In the genomic region with DNA sequence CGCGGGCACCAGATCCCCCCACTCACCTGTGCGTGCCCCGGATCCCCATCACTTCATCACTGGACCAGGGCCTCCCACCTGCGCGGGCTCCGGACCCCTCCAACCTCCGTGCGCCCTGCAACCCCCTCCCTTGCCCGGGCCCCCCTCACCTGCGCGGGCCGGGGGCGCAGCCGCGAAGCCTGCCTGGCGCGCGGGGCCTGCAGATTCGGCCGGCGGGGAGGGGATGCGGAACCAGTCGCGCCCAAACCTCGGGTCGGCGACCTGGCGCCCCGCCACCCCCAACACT, we compare ENCODE assay signal across 9 cellular contexts. TPM values are rescaled to one million over a fixed set of nuclear protein-coding genes. Genes with fewer than 3 reads are reported as not detected.
DNase-seq lines count a peak whose midpoint lies in the region; ATAC-seq, FAIRE-seq and TF ChIP-seq lines count a peak whose summit lies in the region.
"Had no signal": no experiment of that assay in that cellular context is flagged by ENCODE, and none has a peak within 500 bp of the region (broad histone marks: within the 10 kb centered on the region; RNA-seq: fewer than 3 reads in every experiment).

No MANE protein-coding gene starts in this region.

- in situ Hi-C loops in HepG2 (cut with HindIII; ENCODE audit: extremely low pct_ligation_motif_present, low pct_unique_long_range_greater_than_20kb): no loop called here

- TF ChIP-seq RAD21 in HepG2 (CRISPR knock-in tag; IDR thresholded peaks at IDR 0.05): 0 out of 2 replicates have a peak, but pooled peaks have one; percentile 21

- peaks cover 12% of the 10 kb centered on the region for H3K79me2 ChIP-seq in HepG2 (ENCODE audit: insufficient read depth, low read length)

- intact Hi-C loops in adrenal gland (cut with DNase I) (no loop called here), HepG2 (cut with micrococcal nuclease; ENCODE audit: unreplicated experiment) (loop anchor here (5.0 kb wide), 1 partner anchor 80 kb away; no protein-coding TSS in a partner anchor), tibial artery (cut with DNase I; ENCODE audit: low total_unique reads) (loop anchor here (2.0 kb wide), 1 partner anchor 16 kb away; the partner anchor contains the start of genes NDUFAF8 and TEPSIN)

- H3K4me1 ChIP-seq in adrenal gland (replicated peaks in 1 of 2) (peaks cover 6 to 23% of the 10 kb centered on the region in 2 donors), HepG2 (ENCODE audit: insufficient read depth, low read length) (peaks cover 32% of the 10 kb centered on the region), tibial artery (peaks cover 6 to 21% (median 21%) of the 10 kb centered on the region in 4 donors)

- no peak for FAIRE-seq in HepG2 (lab: Jason Lieb, UNC)

- H3K4me1 Mint-ChIP-seq in activated CD8-positive, alpha-beta memory T cell treated with anti-CD3 and anti-CD28 coated beads, Interleukin-2, amount 10 ng/mL, durations not matched to agents 7 days and 5 days: peaks cover 18% of the 10 kb centered on the region

- BruUV-seq in HepG2 (replicated peaks; lab: Mats Ljungman, UMichigan): no TSS peak

- no peak for ATAC-seq in activated CD8-positive, alpha-beta memory T cell treated with anti-CD3 and anti-CD28 coated beads, Interleukin-2, amount 10 ng/mL, durations not matched to agents 7 days and 5 days
- ATAC-seq in HepG2: peak; percentile 3

- H3K27me3 Mint-ChIP-seq in activated CD8-positive, alpha-beta memory T cell treated with anti-CD3 and anti-CD28 coated beads, Interleukin-2, amount 10 ng/mL, durations not matched to agents 7 days and 5 days: no peaks in the 10 kb centered on the region

- H2AFZ ChIP-seq in HepG2 (ENCODE audit: low read length): no peak overlapping the region

- H3K27me3 ChIP-seq in adrenal gland: no peaks in the 10 kb centered on the region
- no peaks in the 10 kb centered on the region for H3K27me3 ChIP-seq in HepG2 (ENCODE audit: control insufficient read depth in 1 of 2, insufficient read depth in 2 of 2, low read length in 2 of 2)
- no peaks in the 10 kb centered on the region for H3K27me3 ChIP-seq in tibial artery

- TF ChIP-seq EP300 in HepG2 (IDR thresholded peaks at IDR 0.05; ENCODE audit: low read depth in 2 of 2, low read length in 2 of 2): no peak
- no peak for TF ChIP-seq EP300 in HepG2 (CRISPR knock-in tag; IDR thresholded peaks at IDR 0.05; ENCODE audit: borderline replicate concordance)

- H3K4me3 ChIP-seq in adrenal gland (peak overlapping the region in 3 of 4 donors; percentile 31 to 65 (median 60)), HepG2 (replicated peaks in 1 of 3; ENCODE audit: insufficient read depth in 1 of 3, low read depth in 2 of 3, low read length in 3 of 3) (peak overlapping the region; percentile 63 to 91 (median 87)), tibial artery (peak overlapping the region; percentile 64 to 86)

- H3K9me3 ChIP-seq in adrenal gland (replicated peaks in 1 of 3) (no peaks in the 10 kb centered on the region), HepG2 (ENCODE audit: low read length) (no peaks in the 10 kb centered on the region), tibial artery (no peaks in the 10 kb centered on the region)

- no peak overlapping the region for H3K27ac Mint-ChIP-seq in activated CD8-positive, alpha-beta memory T cell treated with anti-CD3 and anti-CD28 coated beads, Interleukin-2, amount 10 ng/mL, durations not matched to agents 7 days and 5 days

- no peaks in the 10 kb centered on the region for H3K9me3 Mint-ChIP-seq in activated CD8-positive, alpha-beta memory T cell treated with anti-CD3 and anti-CD28 coated beads, Interleukin-2, amount 10 ng/mL, durations not matched to agents 7 days and 5 days (ENCODE audit: low read depth)

- TF ChIP-seq POLR2A in adrenal gland (IDR thresholded peaks at IDR 0.05): no peak
- no peak; a peak in 1 of 4 replicates for TF ChIP-seq POLR2A in HepG2 (IDR thresholded peaks at IDR 0.05; ENCODE audit: insufficient read depth in 1 of 2, low read depth in 2 of 2, low read length in 2 of 2)

- no peak for TF ChIP-seq CTCF in adrenal gland (IDR thresholded peaks at IDR 0.05)
- TF ChIP-seq CTCF in HepG2 (CRISPR knock-in tag; IDR thresholded peaks at IDR 0.05): no peak
- TF ChIP-seq CTCF in tibial artery (IDR thresholded peaks at IDR 0.05): no peak

- H3K27ac ChIP-seq in adrenal gland (no peak overlapping the region), HepG2 (ENCODE audit: extremely low read length, insufficient read depth, low read length) (peak overlapping the region; percentile 37), tibial artery (peak overlapping the region; percentile 40 to 56)

- no peaks in the 10 kb centered on the region; the same call in 1 of the 2 replicates for H4K20me1 ChIP-seq in HepG2 (ENCODE audit: insufficient read depth, low read length)

- peak overlapping the region; percentile 93 for H3K4me2 ChIP-seq in HepG2 (ENCODE audit: low read depth, low read length)

- H3K9ac ChIP-seq in HepG2 (ENCODE audit: insufficient read depth, low read depth, low read length): peak overlapping the region; percentile 74

- POLR2A ChIA-PET in HepG2 (lab: Yijun Ruan, JAX): interaction anchor here (0.6 to 1.4 kb wide), 24 partner anchors 9 to 675 kb away, joined by 3 to 61 read pairs (median 4); partner anchors contain the start of genes ACTG1, BAHCC1, NDUFAF8 and PVALEF

- no peak for DNase-seq in activated CD8-positive, alpha-beta memory T cell treated with anti-CD3 and anti-CD28 coated beads, Interleukin-2, amount 10 ng/mL, durations not matched to agents 7 days and 5 days
- DNase-seq in activated CD8-positive, alpha-beta memory T cell treated with anti-CD3 and anti-CD28 coated beads, Interleukin-2, amount 50 U/mL, for 48 hours: no peak
- DNase-seq in adrenal gland: no peak
- no peak for DNase-seq in HepG2 (ENCODE audit: low spot score)
- no peak for DNase-seq in tibial artery
- DNase-seq in NCI-H2196 (lab: John Stamatoyannopoulos, UW; ENCODE audit: unreplicated experiment): no peak
- no peak for DNase-seq in NCI-H2081 (lab: John Stamatoyannopoulos, UW)
- DNase-seq in NCI-H1930 (lab: John Stamatoyannopoulos, UW): no peak

- WGBS in adrenal gland, 4 donors: 0 to 1% (median 0%) methylated on average over 2 to 30 of the region's 30 CpGs; no CpG with 5 or more reads in 1 of the 4 donors
- 0% methylated on average over 10 of the region's 30 CpGs for WGBS in HepG2 (ENCODE audit: low lambda C conversion rate)

- H3K36me3 ChIP-seq in adrenal gland (replicated peaks in 1 of 2) (peaks cover 0 to 6% of the 10 kb centered on the region in 2 donors), HepG2 (replicated peaks in 1 of 2; ENCODE audit: control insufficient read depth in 1 of 2, insufficient read depth in 2 of 2, low read length in 2 of 2) (peaks cover 6 to 9% of the 10 kb centered on the region in 2 experiments; a peak in 4 of 5 replicates), tibial artery (peaks cover 0 to 22% (median 0%) of the 10 kb centered on the region in 3 donors)

- H3K36me3 Mint-ChIP-seq in activated CD8-positive, alpha-beta memory T cell treated with anti-CD3 and anti-CD28 coated beads, Interleukin-2, amount 10 ng/mL, durations not matched to agents 7 days and 5 days: no peaks in the 10 kb centered on the region

- H3K4me3 Mint-ChIP-seq in activated CD8-positive, alpha-beta memory T cell treated with anti-CD3 and anti-CD28 coated beads, Interleukin-2, amount 10 ng/mL, durations not matched to agents 7 days and 5 days: peak overlapping the region; percentile 60

- CTCF ChIA-PET in activated CD8-positive, alpha-beta memory T cell treated with anti-CD3 and anti-CD28 coated beads, Interleukin-2, amount 10 ng/mL, durations not matched to agents 7 days and 5 days (lab: Charles Lee): interaction anchor here (0.7 to 1.2 kb wide), 5 partner anchors 16 to 768 kb away, joined by 3 to 5 read pairs (median 4); partner anchors contain the start of genes NDUFAF8 and TEPSIN
- CTCF ChIA-PET in HepG2 (lab: Yijun Ruan, JAX; ENCODE audit: low intra/inter-chr PET ratio, low total read pairs): no interaction called here

RNA-seq across cellular contexts. Expression of gene CEP131, which starts 0.2 kb away (rescaled TPM):
- total RNA-seq in activated CD8-positive, alpha-beta memory T cell treated with anti-CD3 and anti-CD28 coated beads, Interleukin-2, amount 10 ng/mL, durations not matched to agents 7 days and 5 days: 10 to 100 TPM; 13.6 to 20.6 TPM
- total RNA-seq in adrenal gland: 10 to 100 TPM in 3 of 8 donors, 1 to 10 TPM in 5; 2.7 to 11.4 (median 8.2) TPM
- 10 to 100 TPM in 2 of 3 donors, under 1 TPM in 1; 0.81 to 55.8 (median 27.2) TPM for polyA plus RNA-seq in adrenal gland
- total RNA-seq in HepG2 (2016; rRNA removed; fragmentation: Illumina TruSeq; extraction: Trizol): 11.1 and 16.8 TPM in 2 replicates
- total RNA-seq in HepG2 (2016; cell fraction: cytosol; rRNA removed; fragmentation: Illumina TruSeq; extraction: Trizol; ENCODE audit: low read depth): 2.2 and 3.5 TPM in 2 replicates
- total RNA-seq in HepG2 (2016; cell fraction: insoluble cytoplasmic fraction; rRNA removed; fragmentation: Illumina TruSeq; extraction: Trizol): 8.4 and 18.4 TPM in 2 replicates
- 5.8 and 6.2 TPM in 2 replicates for total RNA-seq in HepG2 (2016; cell fraction: membrane; rRNA removed; fragmentation: Illumina TruSeq; extraction: Trizol)
- 10.7 and 12.3 TPM in 2 replicates for total RNA-seq in HepG2 (2016; cell fraction: nucleus; rRNA removed; fragmentation: Illumina TruSeq; extraction: Trizol)
- polyA plus RNA-seq in HepG2 (2011; rRNA removed): 5.0 and 5.6 TPM in 2 replicates
- polyA plus RNA-seq in HepG2 (2011; cell fraction: cytosol; rRNA removed): 3.0 and 5.8 TPM in 2 replicates
- polyA plus RNA-seq in HepG2 (2011; cell fraction: nucleus; rRNA removed): 31.7 and 46.2 TPM in 2 replicates
- polyA plus RNA-seq in HepG2 (2012): 6.3 and 6.8 TPM in 2 replicates
- polyA plus RNA-seq in HepG2 (2016; cell fraction: cytosol; fragmentation: Illumina TruSeq; extraction: Trizol; ENCODE audit: low read depth): 2.7 and 3.3 TPM in 2 replicates
- 11.8 and 13.5 TPM in 2 replicates for polyA plus RNA-seq in HepG2 (2016; cell fraction: insoluble cytoplasmic fraction; fragmentation: Illumina TruSeq; extraction: Trizol; ENCODE audit: low read depth)
- 4.3 and 4.6 TPM in 2 replicates for polyA plus RNA-seq in HepG2 (2016; cell fraction: membrane; fragmentation: Illumina TruSeq; extraction: Trizol; ENCODE audit: low read depth)
- polyA plus RNA-seq in HepG2 (2016; cell fraction: nucleus; fragmentation: Illumina TruSeq; extraction: Trizol; ENCODE audit: insufficient read depth, low read depth): 35.7 and 41.4 TPM in 2 replicates
- polyA minus RNA-seq in HepG2 (2011; rRNA and poly(A)+ RNA removed; ENCODE audit: low replicate concordance): 4.8 and 5.8 TPM in 2 replicates
- 3.0 and 4.2 TPM in 2 replicates for polyA minus RNA-seq in HepG2 (2011; cell fraction: cytosol; rRNA and poly(A)+ RNA removed)
- polyA minus RNA-seq in HepG2 (2011; cell fraction: nucleus; rRNA and poly(A)+ RNA removed): 7.6 and 8.0 TPM in 2 replicates

RNA-seq across cellular contexts. Expression of gene TEPSIN, which starts 16.3 kb away (rescaled TPM):
- 10 to 100 TPM; 53.6 to 56.3 TPM for total RNA-seq in activated CD8-positive, alpha-beta memory T cell treated with anti-CD3 and anti-CD28 coated beads, Interleukin-2, amount 10 ng/mL, durations not matched to agents 7 days and 5 days
- 10 to 100 TPM; 10.9 to 67.2 (median 40.6) TPM for total RNA-seq in adrenal gland
- polyA plus RNA-seq in adrenal gland: 100 to 1,000 TPM in 1 of 3 donors, 10 to 100 TPM in 1, 1 to 10 TPM in 1; 3.1 to 144 (median 68.1) TPM
- total RNA-seq in HepG2 (2016; rRNA removed; fragmentation: Illumina TruSeq; extraction: Trizol): 8.5 and 18.8 TPM in 2 replicates
- 5.0 and 7.5 TPM in 2 replicates for total RNA-seq in HepG2 (2016; cell fraction: cytosol; rRNA removed; fragmentation: Illumina TruSeq; extraction: Trizol; ENCODE audit: low read depth)
- 7.1 and 20.3 TPM in 2 replicates for total RNA-seq in HepG2 (2016; cell fraction: insoluble cytoplasmic fraction; rRNA removed; fragmentation: Illumina TruSeq; extraction: Trizol)
- 7.0 and 8.1 TPM in 2 replicates for total RNA-seq in HepG2 (2016; cell fraction: membrane; rRNA removed; fragmentation: Illumina TruSeq; extraction: Trizol)
- total RNA-seq in HepG2 (2016; cell fraction: nucleus; rRNA removed; fragmentation: Illumina TruSeq; extraction: Trizol): 24.5 and 27.8 TPM in 2 replicates
- polyA plus RNA-seq in HepG2 (2011; rRNA removed): 16.1 and 19.7 TPM in 2 replicates
- polyA plus RNA-seq in HepG2 (2011; cell fraction: cytosol; rRNA removed): 4.0 and 8.2 TPM in 2 replicates
- polyA plus RNA-seq in HepG2 (2011; cell fraction: nucleus; rRNA removed): 328 and 418 TPM in 2 replicates
- 9.5 and 16.4 TPM in 2 replicates for polyA plus RNA-seq in HepG2 (2012)
- 2.4 and 2.5 TPM in 2 replicates for polyA plus RNA-seq in HepG2 (2016; cell fraction: cytosol; fragmentation: Illumina TruSeq; extraction: Trizol; ENCODE audit: low read depth)
- polyA plus RNA-seq in HepG2 (2016; cell fraction: insoluble cytoplasmic fraction; fragmentation: Illumina TruSeq; extraction: Trizol; ENCODE audit: low read depth): 6.3 and 9.9 TPM in 2 replicates
- 4.3 and 6.0 TPM in 2 replicates for polyA plus RNA-seq in HepG2 (2016; cell fraction: membrane; fragmentation: Illumina TruSeq; extraction: Trizol; ENCODE audit: low read depth)
- polyA plus RNA-seq in HepG2 (2016; cell fraction: nucleus; fragmentation: Illumina TruSeq; extraction: Trizol; ENCODE audit: insufficient read depth, low read depth): 90.2 and 98.6 TPM in 2 replicates
- polyA minus RNA-seq in HepG2 (2011; rRNA and poly(A)+ RNA removed; ENCODE audit: low replicate concordance): 14.1 and 21.0 TPM in 2 replicates
- polyA minus RNA-seq in HepG2 (2011; cell fraction: cytosol; rRNA and poly(A)+ RNA removed): 3.4 and 3.7 TPM in 2 replicates
- 39.0 and 47.9 TPM in 2 replicates for polyA minus RNA-seq in HepG2 (2011; cell fraction: nucleus; rRNA and poly(A)+ RNA removed)

RNA-seq across cellular contexts. Expression of gene NDUFAF8, which starts 16.6 kb away (rescaled TPM):
- total RNA-seq in activated CD8-positive, alpha-beta memory T cell treated with anti-CD3 and anti-CD28 coated beads, Interleukin-2, amount 10 ng/mL, durations not matched to agents 7 days and 5 days: 10 to 100 TPM; 41.6 to 53.7 TPM
- total RNA-seq in adrenal gland (10 to 100 TPM; 25.3 to 80.9 (median 43.7) TPM), HepG2 (2016; rRNA removed; fragmentation: Illumina TruSeq; extraction: Trizol) (213 and 233 TPM in 2 replicates)
- polyA plus RNA-seq in adrenal gland (10 to 100 TPM; 38.9 to 58.1 (median 52.9) TPM), HepG2 (2011; rRNA removed) (62.4 and 75.6 TPM in 2 replicates)
- total RNA-seq in HepG2 (2016; cell fraction: cytosol; rRNA removed; fragmentation: Illumina TruSeq; extraction: Trizol; ENCODE audit: low read depth): 565 and 636 TPM in 2 replicates
- total RNA-seq in HepG2 (2016; cell fraction: insoluble cytoplasmic fraction; rRNA removed; fragmentation: Illumina TruSeq; extraction: Trizol): 209 and 214 TPM in 2 replicates
- 441 and 487 TPM in 2 replicates for total RNA-seq in HepG2 (2016; cell fraction: membrane; rRNA removed; fragmentation: Illumina TruSeq; extraction: Trizol)
- 99.9 and 114 TPM in 2 replicates for total RNA-seq in HepG2 (2016; cell fraction: nucleus; rRNA removed; fragmentation: Illumina TruSeq; extraction: Trizol)
- 52.0 and 67.0 TPM in 2 replicates for polyA plus RNA-seq in HepG2 (2011; cell fraction: cytosol; rRNA removed)
- 67.0 and 99.7 TPM in 2 replicates for polyA plus RNA-seq in HepG2 (2011; cell fraction: nucleus; rRNA removed)
- 74.7 and 106 TPM in 2 replicates for polyA plus RNA-seq in HepG2 (2012)
- 562 and 639 TPM in 2 replicates for polyA plus RNA-seq in HepG2 (2016; cell fraction: cytosol; fragmentation: Illumina TruSeq; extraction: Trizol; ENCODE audit: low read depth)
- polyA plus RNA-seq in HepG2 (2016; cell fraction: insoluble cytoplasmic fraction; fragmentation: Illumina TruSeq; extraction: Trizol; ENCODE audit: low read depth): 170 and 188 TPM in 2 replicates
- 357 and 397 TPM in 2 replicates for polyA plus RNA-seq in HepG2 (2016; cell fraction: membrane; fragmentation: Illumina TruSeq; extraction: Trizol; ENCODE audit: low read depth)
- 180 and 208 TPM in 2 replicates for polyA plus RNA-seq in HepG2 (2016; cell fraction: nucleus; fragmentation: Illumina TruSeq; extraction: Trizol; ENCODE audit: insufficient read depth, low read depth)
- 13.6 and 21.7 TPM in 2 replicates for polyA minus RNA-seq in HepG2 (2011; rRNA and poly(A)+ RNA removed; ENCODE audit: low replicate concordance)
- 4.9 and 8.2 TPM in 2 replicates for polyA minus RNA-seq in HepG2 (2011; cell fraction: cytosol; rRNA and poly(A)+ RNA removed)
- polyA minus RNA-seq in HepG2 (2011; cell fraction: nucleus; rRNA and poly(A)+ RNA removed): 26.2 and 31.2 TPM in 2 replicates

RNA-seq across cellular contexts. Expression of gene AATK, which starts 56.5 kb away (rescaled TPM):
- under 1 TPM; 0.06 to 0.26 TPM for total RNA-seq in activated CD8-positive, alpha-beta memory T cell treated with anti-CD3 and anti-CD28 coated beads, Interleukin-2, amount 10 ng/mL, durations not matched to agents 7 days and 5 days
- total RNA-seq in adrenal gland: 10 to 100 TPM in 4 of 8 donors, 1 to 10 TPM in 4; 3.7 to 17.0 (median 9.9) TPM
- 10 to 100 TPM in 2 of 3 donors, under 1 TPM in 1; 0.73 to 23.3 (median 10.6) TPM for polyA plus RNA-seq in adrenal gland
- total RNA-seq in HepG2 (2016; rRNA removed; fragmentation: Illumina TruSeq; extraction: Trizol): 6.1 and 8.4 TPM in 2 replicates
- 1.5 and 2.0 TPM in 2 replicates for total RNA-seq in HepG2 (2016; cell fraction: cytosol; rRNA removed; fragmentation: Illumina TruSeq; extraction: Trizol; ENCODE audit: low read depth)
- 5.3 and 9.5 TPM in 2 replicates for total RNA-seq in HepG2 (2016; cell fraction: insoluble cytoplasmic fraction; rRNA removed; fragmentation: Illumina TruSeq; extraction: Trizol)
- 2.9 and 3.0 TPM in 2 replicates for total RNA-seq in HepG2 (2016; cell fraction: membrane; rRNA removed; fragmentation: Illumina TruSeq; extraction: Trizol)
- 9.7 and 12.6 TPM in 2 replicates for total RNA-seq in HepG2 (2016; cell fraction: nucleus; rRNA removed; fragmentation: Illumina TruSeq; extraction: Trizol)
- 2.9 and 5.2 TPM in 2 replicates for polyA plus RNA-seq in HepG2 (2011; rRNA removed)
- polyA plus RNA-seq in HepG2 (2011; cell fraction: cytosol; rRNA removed): 2.9 and 4.3 TPM in 2 replicates
- polyA plus RNA-seq in HepG2 (2011; cell fraction: nucleus; rRNA removed): 15.0 and 16.5 TPM in 2 replicates
- polyA plus RNA-seq in HepG2 (2012): 4.4 and 8.0 TPM in 2 replicates
- 0.54 and 0.65 TPM in 2 replicates for polyA plus RNA-seq in HepG2 (2016; cell fraction: cytosol; fragmentation: Illumina TruSeq; extraction: Trizol; ENCODE audit: low read depth)
- polyA plus RNA-seq in HepG2 (2016; cell fraction: insoluble cytoplasmic fraction; fragmentation: Illumina TruSeq; extraction: Trizol; ENCODE audit: low read depth): 5.7 and 6.0 TPM in 2 replicates
- polyA plus RNA-seq in HepG2 (2016; cell fraction: membrane; fragmentation: Illumina TruSeq; extraction: Trizol; ENCODE audit: low read depth): 1.1 and 1.8 TPM in 2 replicates
- 14.7 and 18.3 TPM in 2 replicates for polyA plus RNA-seq in HepG2 (2016; cell fraction: nucleus; fragmentation: Illumina TruSeq; extraction: Trizol; ENCODE audit: insufficient read depth, low read depth)
- 20.3 and 42.0 TPM in 2 replicates for polyA minus RNA-seq in HepG2 (2011; rRNA and poly(A)+ RNA removed; ENCODE audit: low replicate concordance)
- polyA minus RNA-seq in HepG2 (2011; cell fraction: cytosol; rRNA and poly(A)+ RNA removed): 7.4 and 11.0 TPM in 2 replicates
- 3.6 and 4.6 TPM in 2 replicates for polyA minus RNA-seq in HepG2 (2011; cell fraction: nucleus; rRNA and poly(A)+ RNA removed)

RNA-seq across cellular contexts. Expression of gene PVALEF, which starts 57.3 kb away (rescaled TPM):
- total RNA-seq in activated CD8-positive, alpha-beta memory T cell treated with anti-CD3 and anti-CD28 coated beads, Interleukin-2, amount 10 ng/mL, durations not matched to agents 7 days and 5 days: not detected
- total RNA-seq in adrenal gland: not detected
- not detected for polyA plus RNA-seq in adrenal gland
- 0.18 TPM in 1 of 2 replicates, not detected in the other for total RNA-seq in HepG2 (2016; rRNA removed; fragmentation: Illumina TruSeq; extraction: Trizol)
- total RNA-seq in HepG2 (2016; cell fraction: cytosol; rRNA removed; fragmentation: Illumina TruSeq; extraction: Trizol; ENCODE audit: low read depth): 0.40 and 0.53 TPM in 2 replicates
- total RNA-seq in HepG2 (2016; cell fraction: insoluble cytoplasmic fraction; rRNA removed; fragmentation: Illumina TruSeq; extraction: Trizol): 0.13 and 0.22 TPM in 2 replicates
- 0.25 and 0.28 TPM in 2 replicates for total RNA-seq in HepG2 (2016; cell fraction: membrane; rRNA removed; fragmentation: Illumina TruSeq; extraction: Trizol)
- 0.28 TPM in 1 of 2 replicates, not detected in the other for total RNA-seq in HepG2 (2016; cell fraction: nucleus; rRNA removed; fragmentation: Illumina TruSeq; extraction: Trizol)
- 0.18 and 0.24 TPM in 2 replicates for polyA plus RNA-seq in HepG2 (2011; rRNA removed)
- 0.11 TPM in 1 of 2 replicates, not detected in the other for polyA plus RNA-seq in HepG2 (2011; cell fraction: cytosol; rRNA removed)
- 0.21 and 0.42 TPM in 2 replicates for polyA plus RNA-seq in HepG2 (2011; cell fraction: nucleus; rRNA removed)
- not detected in 2 replicates for polyA plus RNA-seq in HepG2 (2012)
- 0.29 and 0.34 TPM in 2 replicates for polyA plus RNA-seq in HepG2 (2016; cell fraction: cytosol; fragmentation: Illumina TruSeq; extraction: Trizol; ENCODE audit: low read depth)
- polyA plus RNA-seq in HepG2 (2016; cell fraction: insoluble cytoplasmic fraction; fragmentation: Illumina TruSeq; extraction: Trizol; ENCODE audit: low read depth): 0.39 and 0.44 TPM in 2 replicates
- polyA plus RNA-seq in HepG2 (2016; cell fraction: membrane; fragmentation: Illumina TruSeq; extraction: Trizol; ENCODE audit: low read depth): 0.14 and 0.19 TPM in 2 replicates
- polyA plus RNA-seq in HepG2 (2016; cell fraction: nucleus; fragmentation: Illumina TruSeq; extraction: Trizol; ENCODE audit: insufficient read depth, low read depth): 0.36 TPM in 1 of 2 replicates, not detected in the other
- 0.09 and 0.18 TPM in 2 replicates for polyA minus RNA-seq in HepG2 (2011; rRNA and poly(A)+ RNA removed; ENCODE audit: low replicate concordance)
- polyA minus RNA-seq in HepG2 (2011; cell fraction: cytosol; rRNA and poly(A)+ RNA removed): not detected in 2 replicates
- polyA minus RNA-seq in HepG2 (2011; cell fraction: nucleus; rRNA and poly(A)+ RNA removed): not detected in 2 replicates
- total RNA-seq: T-helper 2 cell treated with Interferon-gamma antibody and Interleukin-4, amounts not matched to agents 100 ng/mL and 5 ng/mL, for 36 hours had no signal

Comparison
In these comparisons a context has a peak if more than half of its experiments do, and no peak if none do; other contexts are left out.
1. H3K27ac ChIP-seq: peak in HepG2 (single experiment) and tibial artery (2 of 2); none in adrenal gland (0 of 5).
2. intact Hi-C loops: an anchor here in HepG2 (5.0 kb wide) and tibial artery (2.0 kb wide); none called in adrenal gland.
3. Peak in every context shown above with its lines, with median percentiles within 50 percentile points of each other: H3K4me3 ChIP-seq.